9 cellular contexts compared by ENCODE assay signal in the genomic region with DNA sequence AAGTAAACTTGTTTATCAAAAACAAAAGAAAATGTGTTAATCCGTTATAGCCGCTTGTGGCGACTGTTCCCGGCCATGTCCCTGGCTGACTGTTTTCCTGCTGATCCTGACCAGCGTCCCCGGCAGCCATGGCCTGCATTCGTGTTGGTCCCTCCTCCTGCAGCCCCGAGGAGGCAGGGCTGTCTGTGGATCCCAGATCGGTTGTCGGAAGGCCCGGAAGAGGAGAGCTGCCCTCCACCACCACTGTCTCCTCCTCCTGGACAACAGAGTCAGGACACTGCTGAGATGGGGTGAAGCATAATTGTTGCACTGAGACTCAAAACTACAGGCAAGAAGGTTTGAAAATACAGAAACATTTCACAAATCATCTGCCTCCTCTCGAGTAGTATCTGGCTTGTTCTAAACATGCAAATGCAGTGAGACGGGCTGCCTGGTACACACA. TPM values are rescaled to one million over a fixed set of nuclear protein-coding genes. Genes with fewer than 3 reads are reported as not detected.
A peak's percentile ranks its signal among the peaks of the same experiment; 100 is the strongest.
DNase-seq lines count a peak whose midpoint lies in the region; ATAC-seq and TF ChIP-seq lines count a peak whose summit lies in the region.
"Had no signal": no experiment of that assay in that cellular context is flagged by ENCODE, and none has a peak within 500 bp of the region (broad histone marks: within the 10 kb centered on the region; RNA-seq: fewer than 3 reads in every experiment).

No MANE protein-coding gene starts in this region.

- CTCF ChIA-PET in CD4-positive, alpha-beta memory T cell (lab: Charles Lee; ENCODE audit: partially characterized antibody): no interaction called here
- CTCF ChIA-PET in activated CD8-positive, alpha-beta memory T cell treated with anti-CD3 and anti-CD28 coated beads, Interleukin-2, amount 10 ng/mL, durations not matched to agents 7 days and 5 days (lab: Charles Lee): no interaction called here

- H3K4me1 Mint-ChIP-seq in CD4-positive, alpha-beta memory T cell: peaks cover 6 to 10% (median 7%) of the 10 kb centered on the region in 4 donors
- peaks cover 8% of the 10 kb centered on the region for H3K4me1 Mint-ChIP-seq in activated CD8-positive, alpha-beta memory T cell treated with anti-CD3 and anti-CD28 coated beads, Interleukin-2, amount 10 ng/mL, durations not matched to agents 7 days and 5 days

- DNase-seq in AG08395 (ENCODE audit: low spot score): peak; percentile 80
- DNase-seq in SJCRH30: peak; percentile 71 to 74
- peak; percentile 91 to 96 for DNase-seq in foreskin fibroblast
- no peak for DNase-seq in omental fat pad (ENCODE audit: low spot score)
- no peak for DNase-seq in CD4-positive, alpha-beta memory T cell
- DNase-seq in activated CD8-positive, alpha-beta memory T cell treated with anti-CD3 and anti-CD28 coated beads, Interleukin-2, amount 10 ng/mL, durations not matched to agents 7 days and 5 days: no peak
- no peak for DNase-seq in cortex of kidney (lab: John Stamatoyannopoulos, UW)

- H3K27ac Mint-ChIP-seq in CD4-positive, alpha-beta memory T cell: peak overlapping the region in 1 of 7 donors; percentile 43
- H3K27ac Mint-ChIP-seq in activated CD8-positive, alpha-beta memory T cell treated with anti-CD3 and anti-CD28 coated beads, Interleukin-2, amount 10 ng/mL, durations not matched to agents 7 days and 5 days: no peak overlapping the region

- H3K36me3 ChIP-seq in SJCRH30: 0 out of 2 replicates have a peak, but pooled peaks cover 2% of the 10 kb centered on the region
- no peaks in the 10 kb centered on the region for H3K36me3 ChIP-seq in CD4-positive, alpha-beta memory T cell (ENCODE audit: insufficient read depth, low read length)

- peak; percentile 27 for TF ChIP-seq CTCF in foreskin fibroblast (IDR thresholded peaks at IDR 0.05; ENCODE audit: low read depth, low read length)
- TF ChIP-seq CTCF in omental fat pad (IDR thresholded peaks at IDR 0.05): no peak

- ATAC-seq in omental fat pad (ENCODE audit: low FRiP score): peak; percentile 43
- no peak for ATAC-seq in GM18867 (IDR thresholded peaks at IDR 0.05; ENCODE audit: unreplicated experiment)
- no peak for ATAC-seq in activated CD8-positive, alpha-beta memory T cell treated with anti-CD3 and anti-CD28 coated beads, Interleukin-2, amount 10 ng/mL, durations not matched to agents 7 days and 5 days
- ATAC-seq: esophagus mucosa had no signal

- no peaks in the 10 kb centered on the region for H3K9me3 Mint-ChIP-seq in CD4-positive, alpha-beta memory T cell
- H3K9me3 Mint-ChIP-seq in activated CD8-positive, alpha-beta memory T cell treated with anti-CD3 and anti-CD28 coated beads, Interleukin-2, amount 10 ng/mL, durations not matched to agents 7 days and 5 days (ENCODE audit: low read depth): no peaks in the 10 kb centered on the region

- no peak overlapping the region for H3K27ac ChIP-seq in SJCRH30
- no peak overlapping the region for H3K27ac ChIP-seq in CD4-positive, alpha-beta memory T cell (ENCODE audit: low read depth, low read length)

- POLR2A ChIA-PET in CD4-positive, alpha-beta memory T cell (lab: Charles Lee; ENCODE audit: partially characterized antibody): no interaction called here

- no peaks in the 10 kb centered on the region for H3K27me3 ChIP-seq in SJCRH30
- no peaks in the 10 kb centered on the region for H3K27me3 ChIP-seq in CD4-positive, alpha-beta memory T cell (ENCODE audit: insufficient read depth, low read length)

- H3K4me1 ChIP-seq in SJCRH30: peaks cover 30% of the 10 kb centered on the region
- peaks cover 13% of the 10 kb centered on the region for H3K4me1 ChIP-seq in CD4-positive, alpha-beta memory T cell (ENCODE audit: insufficient read depth, low read length)

- intact Hi-C loops in CD4-positive, alpha-beta memory T cell (cut with micrococcal nuclease): no loop called here

- peaks cover 2 to 6% of the 10 kb centered on the region in 2 donors for H3K27me3 Mint-ChIP-seq in CD4-positive, alpha-beta memory T cell
- H3K27me3 Mint-ChIP-seq in activated CD8-positive, alpha-beta memory T cell treated with anti-CD3 and anti-CD28 coated beads, Interleukin-2, amount 10 ng/mL, durations not matched to agents 7 days and 5 days: no peaks in the 10 kb centered on the region

- no peaks in the 10 kb centered on the region for H3K36me3 Mint-ChIP-seq in CD4-positive, alpha-beta memory T cell
- no peaks in the 10 kb centered on the region for H3K36me3 Mint-ChIP-seq in activated CD8-positive, alpha-beta memory T cell treated with anti-CD3 and anti-CD28 coated beads, Interleukin-2, amount 10 ng/mL, durations not matched to agents 7 days and 5 days

- H3K9me3 ChIP-seq in SJCRH30 (replicated peaks): peaks cover 9% of the 10 kb centered on the region
- H3K9me3 ChIP-seq in CD4-positive, alpha-beta memory T cell (ENCODE audit: control insufficient read depth in 1 of 2, low read length in 2 of 2): no peaks in the 10 kb centered on the region

- H3K4me3 ChIP-seq in SJCRH30: no peak overlapping the region
- peak overlapping the region; percentile 8 to 37 for H3K4me3 ChIP-seq in foreskin fibroblast (ENCODE audit: low read depth in 1 of 2, low read length in 2 of 2)
- H3K4me3 ChIP-seq in CD4-positive, alpha-beta memory T cell (ENCODE audit: low read length in 2 of 2): no peak overlapping the region

- no peak overlapping the region for H3K4me3 Mint-ChIP-seq in CD4-positive, alpha-beta memory T cell
- no peak overlapping the region for H3K4me3 Mint-ChIP-seq in activated CD8-positive, alpha-beta memory T cell treated with anti-CD3 and anti-CD28 coated beads, Interleukin-2, amount 10 ng/mL, durations not matched to agents 7 days and 5 days

RNA-seq across cellular contexts. Expression of a gene that starts 3.6 kb away (rescaled TPM):
- 11.3 and 13.8 TPM in 2 replicates for total RNA-seq in SJCRH30 (2014; rRNA removed; shearing (Covaris generic))
- total RNA-seq in omental fat pad: 100 to 1,000 TPM in 1 of 4 donors, 10 to 100 TPM in 3; 78.2 to 147 (median 83.3) TPM
- total RNA-seq in CD4-positive, alpha-beta memory T cell: under 1 TPM in 1 of 2 experiments, not detected in 1; 0.35 TPM
- polyA plus RNA-seq in CD4-positive, alpha-beta memory T cell: under 1 TPM in 1 of 2 donors, not detected in 1; 0.57 TPM
- total RNA-seq in activated CD8-positive, alpha-beta memory T cell treated with anti-CD3 and anti-CD28 coated beads, Interleukin-2, amount 10 ng/mL, durations not matched to agents 7 days and 5 days: under 1 TPM in 1 of 2 experiments, not detected in 1; 0.61 TPM

RNA-seq across cellular contexts. Expression of a gene that starts 12.8 kb away (rescaled TPM):
- total RNA-seq in SJCRH30 (2014; rRNA removed; shearing (Covaris generic)): 45.8 and 52.5 TPM in 2 replicates
- total RNA-seq in omental fat pad: 10 to 100 TPM; 56.6 to 65.0 (median 61.8) TPM
- 10 to 100 TPM; 43.7 to 44.6 TPM for total RNA-seq in CD4-positive, alpha-beta memory T cell
- polyA plus RNA-seq in CD4-positive, alpha-beta memory T cell: 1 to 10 TPM in 1 of 2 donors, under 1 TPM in 1; 0.19 to 1.9 TPM
- total RNA-seq in activated CD8-positive, alpha-beta memory T cell treated with anti-CD3 and anti-CD28 coated beads, Interleukin-2, amount 10 ng/mL, durations not matched to agents 7 days and 5 days: 10 to 100 TPM; 35.2 to 42.0 TPM

RNA-seq across cellular contexts. Expression of a gene that starts 13.0 kb away (rescaled TPM):
- 177 and 208 TPM in 2 replicates for total RNA-seq in SJCRH30 (2014; rRNA removed; shearing (Covaris generic))
- total RNA-seq in omental fat pad: 100 to 1,000 TPM in 3 of 4 donors, 10 to 100 TPM in 1; 96.3 to 115 (median 105) TPM
- 10 to 100 TPM; 60.4 to 72.7 TPM for total RNA-seq in CD4-positive, alpha-beta memory T cell
- 100 to 1,000 TPM; 159 to 179 TPM for polyA plus RNA-seq in CD4-positive, alpha-beta memory T cell
- 100 to 1,000 TPM; 139 to 141 TPM for total RNA-seq in activated CD8-positive, alpha-beta memory T cell treated with anti-CD3 and anti-CD28 coated beads, Interleukin-2, amount 10 ng/mL, durations not matched to agents 7 days and 5 days

RNA-seq across cellular contexts. Expression of a gene that starts 30.9 kb away (rescaled TPM):
- total RNA-seq in SJCRH30 (2014; rRNA removed; shearing (Covaris generic)): 0.15 and 0.47 TPM in 2 replicates
- under 1 TPM; 0.12 to 0.32 (median 0.16) TPM for total RNA-seq in omental fat pad
- 1 to 10 TPM; 1.5 TPM for total RNA-seq in CD4-positive, alpha-beta memory T cell
- polyA plus RNA-seq in CD4-positive, alpha-beta memory T cell: under 1 TPM in 1 of 2 donors, not detected in 1; 0.47 TPM
- under 1 TPM; 0.77 to 0.82 TPM for total RNA-seq in activated CD8-positive, alpha-beta memory T cell treated with anti-CD3 and anti-CD28 coated beads, Interleukin-2, amount 10 ng/mL, durations not matched to agents 7 days and 5 days

RNA-seq across cellular contexts. Expression of a gene that starts 37.1 kb away (rescaled TPM):
- 124 and 196 TPM in 2 replicates for total RNA-seq in SJCRH30 (2014; rRNA removed; shearing (Covaris generic))
- total RNA-seq in omental fat pad: 100 to 1,000 TPM; 142 to 273 (median 204) TPM
- total RNA-seq in CD4-positive, alpha-beta memory T cell: 100 to 1,000 TPM; 388 to 394 TPM
- 10 to 100 TPM; 18.3 to 36.6 TPM for polyA plus RNA-seq in CD4-positive, alpha-beta memory T cell
- 100 to 1,000 TPM; 120 to 124 TPM for total RNA-seq in activated CD8-positive, alpha-beta memory T cell treated with anti-CD3 and anti-CD28 coated beads, Interleukin-2, amount 10 ng/mL, durations not matched to agents 7 days and 5 days

Comparison
In these comparisons a context has a peak if more than half of its experiments do, and no peak if none do; other contexts are left out.
1. DNase-seq: peak in AG08395 (single experiment), SJCRH30 (2 of 2) and foreskin fibroblast (2 of 2); none in omental fat pad (single experiment), CD4-positive, alpha-beta memory T cell (0 of 5), activated CD8-positive, alpha-beta memory T cell treated with anti-CD3 and anti-CD28 coated beads, Interleukin-2, amount 10 ng/mL, durations not matched to agents 7 days and 5 days (single experiment) and cortex of kidney (single experiment).
2. H3K4me3 ChIP-seq: peak in foreskin fibroblast (2 of 2); none in SJCRH30 (single experiment) and CD4-positive, alpha-beta memory T cell (0 of 2).